Comparison of ENCODE assay signal across 23 cellular contexts in the genomic region with DNA sequence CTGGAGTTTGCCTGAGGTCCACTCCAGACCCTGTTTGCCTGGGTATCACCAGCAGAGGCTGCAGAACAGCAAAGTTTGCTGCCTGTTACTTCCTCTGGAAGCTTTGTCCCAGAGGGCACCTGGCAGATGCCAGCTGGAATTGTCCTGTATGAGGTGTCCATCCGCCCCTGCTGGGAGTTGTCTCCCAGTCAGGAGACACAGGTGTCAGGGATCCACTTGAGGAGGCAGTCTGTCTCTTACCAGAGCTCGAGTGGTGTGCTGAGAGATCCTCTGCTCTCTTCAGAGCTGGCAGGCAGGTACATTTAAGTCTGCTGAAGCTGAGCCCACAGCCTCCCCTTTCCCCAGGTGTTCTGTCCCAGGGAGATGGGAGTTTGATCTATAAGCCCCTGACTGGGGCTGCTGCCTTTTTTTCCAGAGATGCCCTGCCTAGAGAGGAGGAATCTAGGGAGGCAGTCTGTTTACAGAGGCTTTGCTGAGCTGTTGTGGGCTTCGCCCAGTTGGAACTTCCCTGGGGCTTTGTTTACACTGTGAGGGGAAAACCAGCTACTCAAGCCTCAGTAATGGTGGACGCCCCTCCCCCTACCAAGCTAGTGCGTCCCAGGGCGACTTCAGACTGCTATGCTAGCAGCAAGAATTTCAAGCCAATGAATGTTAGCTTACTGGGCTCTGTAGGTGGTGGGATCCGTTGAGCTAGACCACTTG.
DNase-seq lines count a peak whose midpoint lies in the region; ATAC-seq lines count a peak whose summit lies in the region.
"Had no signal": no experiment of that assay in that cellular context is flagged by ENCODE, and none has a peak within 500 bp of the region (broad histone marks: within the 10 kb centered on the region; RNA-seq: fewer than 3 reads in every experiment).

No MANE protein-coding gene starts in this region.

- DNase-seq in DMS53 (lab: John Stamatoyannopoulos, UW) (peak; percentile 97), NCI-H510A treated with DMSO at 0.1 percent for 48 hours (lab: John Stamatoyannopoulos, UW) (peak; percentile 39), HuH-7.5 (ENCODE audit: low spot score) (no peak), putamen (ENCODE audit: low spot score) (no peak)
- DNase-seq in effector memory CD4-positive, alpha-beta T cell, result no peak
- DNase-seq: activated CD4-positive, alpha-beta T cell treated with anti-CD3 and anti-CD28 coated beads, Interleukin-2, amount 50 U/mL, for 1 hour; activated naive CD4-positive, alpha-beta T cell; activated T-cell treated with anti-CD3 and anti-CD28 coated beads, Interleukin-2, amount 50 U/mL, for 4 hours; CD4-positive, alpha-beta memory T cell; KBM-7; NCI-H2081; NCI-H446; nephron progenitor cell; NK-92 treated with Interleukin-12 subunit alpha and Interleukin-12 subunit beta, amount 100 ng/mL, for 24 hours; pancreas; SHP77 treated with DMSO at 0.1 percent for 48 hours; T-helper 9 cell; transverse colon; WERI-Rb-1 had no signal

- H3K4me3 ChIP-seq in iPS-18a (ENCODE audit: low read length), result peak overlapping the region; percentile 6
- no peak overlapping the region for H3K4me3 ChIP-seq in effector memory CD4-positive, alpha-beta T cell (ENCODE audit: insufficient read depth, low read depth, low read length, poor library complexity, severe bottlenecking)
- H3K4me3 ChIP-seq: pancreas, right atrium auricular region, transverse colon had no signal

- no peak overlapping the region for H3K9ac ChIP-seq in iPS-18a (ENCODE audit: low read length)

- ATAC-seq in GM19463 (IDR thresholded peaks at IDR 0.05; ENCODE audit: unreplicated experiment) (peak; percentile 57), HG03439 (IDR thresholded peaks at IDR 0.05; ENCODE audit: unreplicated experiment) (no peak)
- ATAC-seq: activated T-cell treated with anti-CD3 and anti-CD28 coated beads, Interleukin-2, amount 50 U/mL, for 4 hours had no signal

- H3K27ac ChIP-seq in iPS-18a (ENCODE audit: low read length), result no peak overlapping the region
- no peak overlapping the region for H3K27ac ChIP-seq in effector memory CD4-positive, alpha-beta T cell (ENCODE audit: insufficient read depth, low read length, poor library complexity, severe bottlenecking)
- H3K27ac ChIP-seq: pancreas, right atrium auricular region, transverse colon, WERI-Rb-1 had no signal

- H3K27me3 ChIP-seq in iPS-18a (ENCODE audit: control insufficient read depth, insufficient read depth, low read length), result no peaks in the 10 kb centered on the region
- no peaks in the 10 kb centered on the region for H3K27me3 ChIP-seq in effector memory CD4-positive, alpha-beta T cell (replicated peaks; ENCODE audit: control insufficient read depth, insufficient read depth, low read length, poor library complexity, severe bottlenecking)
- H3K27me3 ChIP-seq: pancreas, right atrium auricular region, transverse colon had no signal

- H3K9me3 ChIP-seq in iPS-18a (ENCODE audit: control insufficient read depth, low read depth, low read length), result peaks cover 7% of the 10 kb centered on the region
- no peaks in the 10 kb centered on the region for H3K9me3 ChIP-seq in effector memory CD4-positive, alpha-beta T cell (ENCODE audit: control insufficient read depth, low read length)
- H3K9me3 ChIP-seq: pancreas had no signal

- H3K36me3 ChIP-seq in iPS-18a (ENCODE audit: control insufficient read depth, low read depth, low read length), result no peaks in the 10 kb centered on the region
- no peaks in the 10 kb centered on the region for H3K36me3 ChIP-seq in effector memory CD4-positive, alpha-beta T cell (ENCODE audit: control insufficient read depth, insufficient read depth, low read length)
- H3K36me3 ChIP-seq: pancreas, transverse colon, WERI-Rb-1 had no signal

- H3K4me1 ChIP-seq in iPS-18a (ENCODE audit: control insufficient read depth, low read depth, low read length), result peaks cover 14% of the 10 kb centered on the region
- no peaks in the 10 kb centered on the region for H3K4me1 ChIP-seq in effector memory CD4-positive, alpha-beta T cell (ENCODE audit: control insufficient read depth, insufficient read depth, low read length, poor library complexity, severe bottlenecking)
- H3K4me1 ChIP-seq: pancreas, right atrium auricular region, transverse colon had no signal

Comparison
In these comparisons a context has a peak if more than half of its experiments do, and no peak if none do; other contexts are left out.
1. DNase-seq: peak in DMS53 (single experiment) and NCI-H510A treated with DMSO at 0.1 percent for 48 hours (single experiment); none in HuH-7.5 (single experiment), putamen (single experiment) and effector memory CD4-positive, alpha-beta T cell (0 of 3).